Comparison of ENCODE assay signal across 8 cellular contexts in the genomic region with DNA sequence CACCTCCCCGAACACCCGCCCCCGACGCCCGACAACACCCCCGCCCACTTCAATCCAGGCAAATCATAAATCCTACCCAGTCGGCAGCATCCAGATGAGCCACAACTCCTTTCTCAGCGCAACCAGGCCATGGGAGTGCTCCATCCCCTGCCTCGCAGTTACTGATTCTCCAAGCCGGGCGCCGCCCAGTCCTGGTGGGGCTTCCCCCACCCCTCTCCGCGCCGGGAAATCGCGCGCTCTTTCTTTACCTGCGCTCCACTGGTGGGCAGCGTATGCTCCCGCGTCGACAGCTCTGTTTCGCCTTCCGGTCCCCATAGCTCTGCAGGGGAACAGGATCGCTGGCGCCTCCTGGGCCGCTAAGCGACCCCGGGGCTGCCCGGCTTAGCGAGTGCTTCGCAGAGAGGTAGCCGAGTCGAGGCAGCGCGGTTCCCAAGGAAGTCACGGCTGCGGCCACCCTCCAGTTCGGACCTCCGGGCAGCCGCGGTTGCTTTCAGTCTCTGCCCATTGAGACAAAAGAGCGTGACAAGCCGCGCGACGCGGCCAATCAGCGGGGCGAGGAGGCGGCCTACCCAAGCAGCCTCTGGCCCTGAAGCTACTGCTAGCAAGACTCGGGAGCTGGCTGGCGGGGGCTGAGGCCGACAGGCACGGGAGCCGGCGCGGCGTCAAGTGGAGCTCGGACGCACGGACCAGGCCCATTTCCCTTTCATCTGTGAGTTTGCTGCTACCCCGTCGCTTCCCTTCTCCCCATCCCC. TPM values are rescaled to one million over a fixed set of nuclear protein-coding genes. Genes with fewer than 3 reads are reported as not detected.
DNase-seq lines count a peak whose midpoint lies in the region; ATAC-seq and TF ChIP-seq lines count a peak whose summit lies in the region.

No MANE protein-coding gene starts in this region.

- peak; percentile 92 for ATAC-seq in sciatic nerve

- TF ChIP-seq CTCF in GM13977 (IDR thresholded peaks at IDR 0.05; ENCODE audit: extremely low read depth, insufficient read depth, missing control alignments): no peak
- TF ChIP-seq CTCF in HFFc6 (IDR thresholded peaks at IDR 0.05): no peak

- DNase-seq in GM13977 (ENCODE audit: low spot score): peak; percentile 64
- peak; percentile 37 for DNase-seq in HFFc6
- DNase-seq in NCI-H1048 (lab: John Stamatoyannopoulos, UW): peak; percentile 25
- peak; percentile 11 to 77 (median 33) for DNase-seq in T-helper 1 cell
- peak; percentile 86 for DNase-seq in astrocyte of the hippocampus (ENCODE audit: low read depth, low spot score)
- DNase-seq in iPS DF 19.7 (ENCODE audit: low read depth, low spot score): peak; percentile 25
- peak; percentile 74 for DNase-seq in sciatic nerve (ENCODE audit: low spot score)
- DNase-seq in cortex of kidney (lab: John Stamatoyannopoulos, UW): no peak

- peak overlapping the region; percentile 89 for H3K4me3 Mint-ChIP-seq in HFFc6

- H3K4me1 Mint-ChIP-seq in HFFc6 (ENCODE audit: low read depth): peaks cover 9% of the 10 kb centered on the region

- H3K27me3 Mint-ChIP-seq in HFFc6 (ENCODE audit: insufficient read depth): peaks cover 2% of the 10 kb centered on the region; the same call in 1 of the 2 replicates

- H3K9me3 Mint-ChIP-seq in HFFc6: no peaks in the 10 kb centered on the region

- intact Hi-C loops in sciatic nerve (cut with DNase I): no loop called here

- H3K27ac Mint-ChIP-seq in HFFc6: peak overlapping the region; percentile 78

- H3K36me3 Mint-ChIP-seq in HFFc6 (ENCODE audit: low read depth): no peaks in the 10 kb centered on the region

- in situ Hi-C loops in GM13977 (cut with MboI; ENCODE audit: low pct_unique_long_range_greater_than_20kb, low sequenced_read_pairs, unreplicated experiment): no loop called here

RNA-seq across cellular contexts. Expression of a gene that starts 43.7 kb away (rescaled TPM):
- total RNA-seq in HFFc6 (2021; fragmentation: NEBNext Ultra II Directional; extraction: Animal tissue kit (Norgen Biotek cat#: 25700)): 1 to 10 TPM; 2.7 to 5.3 (median 5.0) TPM
- 5.1 TPM for total RNA-seq in sciatic nerve
